ENCODE assay signal across 10 cellular contexts in the genomic region with DNA sequence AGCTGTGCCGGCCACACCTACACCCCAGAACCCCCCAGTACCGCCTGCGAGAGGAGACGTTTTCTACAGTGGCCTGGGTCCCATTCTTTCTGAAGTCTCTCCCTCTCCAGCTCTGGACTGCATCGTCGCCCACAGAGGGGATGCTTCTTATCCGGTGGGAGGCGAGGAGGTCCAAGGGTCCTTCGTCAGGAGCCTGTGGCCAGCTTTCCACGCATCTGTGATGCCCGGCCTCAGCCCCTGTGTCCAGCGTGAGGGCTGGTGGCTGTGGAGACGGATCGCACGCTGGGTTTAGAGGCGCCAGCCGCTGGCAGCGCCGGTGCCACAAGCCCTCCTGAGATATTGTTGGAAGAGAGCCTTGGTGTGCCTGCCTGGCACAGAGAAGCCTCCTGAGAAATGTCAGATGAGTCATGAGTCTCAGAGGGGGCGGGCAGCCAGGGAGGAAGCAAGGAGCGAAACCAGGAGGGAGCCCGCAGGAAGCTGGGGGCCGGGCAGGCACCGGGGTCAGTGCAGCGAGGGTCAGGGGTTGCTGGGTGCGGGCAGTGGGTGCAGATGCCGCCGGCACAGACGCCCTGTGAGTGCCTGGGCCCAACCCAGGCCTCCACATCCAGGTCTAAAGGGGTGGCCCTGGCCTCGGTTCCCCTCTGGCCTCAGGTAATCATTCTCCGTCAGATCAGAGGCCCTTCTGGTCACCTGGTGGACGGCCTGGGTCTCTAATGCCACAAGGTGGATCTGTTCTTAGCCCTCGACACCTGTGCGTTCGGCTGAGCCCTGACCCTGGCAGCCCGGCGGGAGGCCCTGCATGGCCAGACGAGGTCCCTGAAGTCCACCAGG.
DNase-seq lines count a peak whose midpoint lies in the region; ATAC-seq and TF ChIP-seq lines count a peak whose summit lies in the region.
"Had no signal": no experiment of that assay in that cellular context is flagged by ENCODE, and none has a peak within 500 bp of the region (broad histone marks: within the 10 kb centered on the region; RNA-seq: fewer than 3 reads in every experiment).

No MANE protein-coding gene starts in this region.

- H3K4me2 ChIP-seq in MM.1S (ENCODE audit: low read depth, low read length), result no peak overlapping the region

- H3K9ac ChIP-seq in MM.1S (ENCODE audit: low read length), result no peak overlapping the region

- DNase-seq in right atrium auricular region (ENCODE audit: low spot score) (peak; percentile 48), cardiac septum (ENCODE audit: low spot score) (no peak), kidney tubule cell (ENCODE audit: low spot score) (peak; percentile 62), aorta (peak; percentile 77 to 88), MM.1S (no peak)
- DNase-seq: activated T-cell treated with anti-CD3 and anti-CD28 coated beads, Interleukin-2, amount 50 U/mL, for 24 hours; BE2C had no signal

- ATAC-seq in SK-N-SH treated with all-trans-retinoic acid at 6 μM for 48 hours, result peak; percentile 86
- ATAC-seq in aorta (ENCODE audit: low FRiP score), result peak; percentile 82
- no peak for ATAC-seq in HG02759 (IDR thresholded peaks at IDR 0.05; ENCODE audit: unreplicated experiment)
- no peak for ATAC-seq in GM19324 (IDR thresholded peaks at IDR 0.05; ENCODE audit: low FRiP score, unreplicated experiment)

- TF ChIP-seq CTCF in right atrium auricular region (IDR thresholded peaks at IDR 0.05) (no peak), MM.1S (IDR thresholded peaks at IDR 0.05; ENCODE audit: low read length) (no peak)

- H4K20me1 ChIP-seq in MM.1S (ENCODE audit: insufficient read depth, low read length), result no peaks in the 10 kb centered on the region

- H3K4me1 ChIP-seq in right atrium auricular region (no peaks in the 10 kb centered on the region), aorta (ENCODE audit: control insufficient read depth in 1 of 2, insufficient read depth in 2 of 2, low read length in 2 of 2) (no peaks in the 10 kb centered on the region), MM.1S (ENCODE audit: low read length) (peaks cover 4% of the 10 kb centered on the region; the same call in 1 of the 2 replicates)
- H3K4me1 ChIP-seq: BE2C had no signal

- no peak overlapping the region for H2AFZ ChIP-seq in MM.1S (ENCODE audit: low read length)

- H3K4me3 ChIP-seq in right atrium auricular region (no peak overlapping the region), aorta (ENCODE audit: low read length in 2 of 2) (no peak overlapping the region), MM.1S (ENCODE audit: low read length) (no peak overlapping the region)

- no peaks in the 10 kb centered on the region for H3K9me2 ChIP-seq in MM.1S (replicated peaks; ENCODE audit: insufficient read depth, low read length)

- H3F3A ChIP-seq in MM.1S (ENCODE audit: insufficient read depth, low read length), result no peaks in the 10 kb centered on the region

- no peaks in the 10 kb centered on the region for H3K27me3 ChIP-seq in right atrium auricular region
- no peaks in the 10 kb centered on the region for H3K27me3 ChIP-seq in aorta (ENCODE audit: control insufficient read depth in 1 of 2, insufficient read depth in 2 of 2, low read length in 1 of 2)
- no peaks in the 10 kb centered on the region for H3K27me3 ChIP-seq in MM.1S (replicated peaks; ENCODE audit: insufficient read depth, low read length)
- H3K27me3 ChIP-seq: BE2C had no signal

- no peak overlapping the region for H3K27ac ChIP-seq in right atrium auricular region
- H3K27ac ChIP-seq in aorta (ENCODE audit: low read depth in 1 of 2, low read length in 2 of 2), result no peak overlapping the region
- H3K27ac ChIP-seq in MM.1S (ENCODE audit: low read length), result no peak overlapping the region

- intact Hi-C loops in cardiac septum (cut with DNase I), result no loop called here
- intact Hi-C loops in aorta (cut with DNase I), result no loop called here

- no peaks in the 10 kb centered on the region for H3K9me3 ChIP-seq in right atrium auricular region
- no peaks in the 10 kb centered on the region for H3K9me3 ChIP-seq in aorta (ENCODE audit: control insufficient read depth, low read length)
- no peaks in the 10 kb centered on the region for H3K9me3 ChIP-seq in MM.1S (replicated peaks; ENCODE audit: insufficient read depth, low read length)
- H3K9me3 ChIP-seq: BE2C had no signal

- 30 to 31% methylated on average over 34 to 38 of the region's 38 CpGs for WGBS in aorta, 2 donors

- H3K36me3 ChIP-seq in right atrium auricular region (no peaks in the 10 kb centered on the region), aorta (ENCODE audit: control insufficient read depth in 1 of 2, insufficient read depth in 2 of 2, low read length in 1 of 2) (no peaks in the 10 kb centered on the region), MM.1S (replicated peaks; ENCODE audit: insufficient read depth, low read length) (no peaks in the 10 kb centered on the region)
- H3K36me3 ChIP-seq: BE2C had no signal

- no peaks in the 10 kb centered on the region for H3K79me2 ChIP-seq in MM.1S (ENCODE audit: low read length)

TF ChIP-seq in SK-N-SH treated with all-trans-retinoic acid at 6 μM for 48 hours, 23 proteins besides CTCF, POLR2A, EP300 and RAD21:
- TF ChIP-seq ZNF8 (CRISPR knock-in tag; IDR thresholded peaks at IDR 0.05) (no peak), SNAI2 (CRISPR knock-in tag; IDR thresholded peaks at IDR 0.05) (no peak), BACH2 (CRISPR knock-in tag; IDR thresholded peaks at IDR 0.05; ENCODE audit: borderline replicate concordance) (no peak), GLIS3 (CRISPR knock-in tag; IDR thresholded peaks at IDR 0.05) (no peak), OSR1 (CRISPR knock-in tag; IDR thresholded peaks at IDR 0.05) (no peak), TOX (CRISPR knock-in tag; IDR thresholded peaks at IDR 0.05; ENCODE audit: borderline replicate concordance) (no peak), ZC3H10 (CRISPR knock-in tag; IDR thresholded peaks at IDR 0.05) (no peak), ZFP30 (CRISPR knock-in tag; IDR thresholded peaks at IDR 0.05) (no peak)
- TF ChIP-seq, protein P1, sequence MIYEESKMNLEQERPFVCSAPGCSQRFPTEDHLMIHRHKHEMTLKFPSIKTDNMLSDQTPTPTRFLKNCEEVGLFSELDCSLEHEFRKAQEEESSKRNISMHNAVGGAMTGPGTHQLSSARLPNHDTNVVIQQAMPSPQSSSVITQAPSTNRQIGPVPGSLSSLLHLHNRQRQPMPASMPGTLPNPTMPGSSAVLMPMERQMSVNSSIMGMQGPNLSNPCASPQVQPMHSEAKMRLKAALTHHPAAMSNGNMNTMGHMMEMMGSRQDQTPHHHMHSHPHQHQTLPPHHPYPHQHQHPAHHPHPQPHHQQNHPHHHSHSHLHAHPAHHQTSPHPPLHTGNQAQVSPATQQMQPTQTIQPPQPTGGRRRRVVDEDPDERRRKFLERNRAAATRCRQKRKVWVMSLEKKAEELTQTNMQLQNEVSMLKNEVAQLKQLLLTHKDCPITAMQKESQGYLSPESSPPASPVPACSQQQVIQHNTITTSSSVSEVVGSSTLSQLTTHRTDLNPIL (CRISPR knock-in tag; IDR thresholded peaks at IDR 0.05; ENCODE audit: low read depth), result no peak

Comparison
In these comparisons a context has a peak if more than half of its experiments do, and no peak if none do; other contexts are left out.
1. DNase-seq: peak in right atrium auricular region (single experiment), kidney tubule cell (single experiment) and aorta (2 of 2); none in cardiac septum (single experiment) and MM.1S (single experiment).
2. ATAC-seq: peak in SK-N-SH treated with all-trans-retinoic acid at 6 μM for 48 hours (single experiment) and aorta (single experiment); none in HG02759 (single experiment) and GM19324 (single experiment).